8 cellular contexts compared by ENCODE assay signal in genomic region chr2:26347286-26347865, GRCh38. TPM values are rescaled to one million over a fixed set of nuclear protein-coding genes. Genes with fewer than 3 reads are reported as not detected.
DNase-seq lines count a peak whose midpoint lies in the region; TF ChIP-seq lines count a peak whose summit lies in the region.

No MANE protein-coding gene starts in this region.

- H3K4me3 Mint-ChIP-seq in brain, result peak overlapping the region; percentile 98 to 100 (median 99)

- H3K27me3 Mint-ChIP-seq in brain, result peaks cover 18% of the 10 kb centered on the region

- H3K14ac ChIP-seq in mesenchymal stem cell (ENCODE audit: low read length in 2 of 2), result no peak overlapping the region

- in situ Hi-C loops in GM13976 (cut with MboI; ENCODE audit: low sequenced_read_pairs, unreplicated experiment), result loop anchor here (25.0 kb wide), 1 partner anchor 360 kb away; the partner anchor contains the start of gene KIF3C

- H4K8ac ChIP-seq in mesenchymal stem cell (ENCODE audit: low read length), result no peak overlapping the region

- H3K27ac Mint-ChIP-seq in brain, result peak overlapping the region; percentile 94 to 100 (median 99)

- no peak overlapping the region for H3K4ac ChIP-seq in mesenchymal stem cell (ENCODE audit: low read depth in 1 of 2, low read length in 2 of 2)

- 22% methylated on average over 3 of the region's 5 CpGs for WGBS in mesenchymal stem cell

- H3K36me3 ChIP-seq in A673 (ENCODE audit: insufficient read depth, low read length, poor library complexity, severe bottlenecking) (no peaks in the 10 kb centered on the region), HUES48 (ENCODE audit: control insufficient read depth, insufficient read depth, low read length) (no peaks in the 10 kb centered on the region; the same call in 1 of the 2 replicates), mesenchymal stem cell (ENCODE audit: control insufficient read depth in 1 of 2, insufficient read depth in 2 of 2, low read depth in 1 of 2, low read length in 2 of 2) (peaks cover 0 to 4% of the 10 kb centered on the region in 2 experiments)

- no TSS peak for BruUV-seq in A673 (replicated peaks; lab: Mats Ljungman, UMichigan)

- H3K4me2 ChIP-seq in mesenchymal stem cell (ENCODE audit: low read length, poor library complexity, severe bottlenecking), result peak overlapping the region; percentile 56

- CTCF ChIA-PET in A673 (lab: Charles Lee), result no interaction called here

- no peak overlapping the region for H4K91ac ChIP-seq in mesenchymal stem cell (ENCODE audit: low read length)

- no peak overlapping the region for H2BK15ac ChIP-seq in mesenchymal stem cell (ENCODE audit: low read depth, poor library complexity, severe bottlenecking)

- no peak overlapping the region for H2AFZ ChIP-seq in mesenchymal stem cell (ENCODE audit: low read depth, low read length)

- no peak overlapping the region for H2BK12ac ChIP-seq in mesenchymal stem cell (ENCODE audit: low read length in 2 of 2)

- H3K27me3 ChIP-seq in A673 (replicated peaks; ENCODE audit: insufficient read depth, low read depth, low read length, poor library complexity) (no peaks in the 10 kb centered on the region), HUES48 (ENCODE audit: control insufficient read depth, insufficient read depth, low read length) (no peaks in the 10 kb centered on the region), mesenchymal stem cell (ENCODE audit: control insufficient read depth in 1 of 2, insufficient read depth in 1 of 2, low read length in 2 of 2) (no peaks in the 10 kb centered on the region)

- H3K4me1 ChIP-seq in A673 (ENCODE audit: insufficient read depth, low read length, poor library complexity, severe bottlenecking), result peaks cover 30% of the 10 kb centered on the region
- H3K4me1 ChIP-seq in HUES48 (ENCODE audit: control insufficient read depth, insufficient read depth, low read length), result peaks cover 20% of the 10 kb centered on the region
- H3K4me1 ChIP-seq in mesenchymal stem cell (ENCODE audit: control insufficient read depth, insufficient read depth, low read depth, low read length), result peaks cover 6% of the 10 kb centered on the region

- DNase-seq in A673 (ENCODE audit: low spot score), result no peak
- peak; percentile 52 for DNase-seq in mesenchymal stem cell
- DNase-seq in NK-92 treated with Interleukin-12 subunit alpha and Interleukin-12 subunit beta, amount 100 ng/mL, for 24 hours (lab: John Stamatoyannopoulos, UW), result no peak
- no peak for DNase-seq in GM13976 (ENCODE audit: low spot score)
- DNase-seq in middle frontal gyrus (ENCODE audit: extremely low spot score, low spot score), result no peak
- DNase-seq in nucleus accumbens (lab: John Stamatoyannopoulos, UW), result no peak

- peaks cover 16% of the 10 kb centered on the region for H3K79me1 ChIP-seq in mesenchymal stem cell (replicated peaks; ENCODE audit: low read length, poor library complexity, severe bottlenecking)

- H3K9ac ChIP-seq in HUES48 (ENCODE audit: low read depth, low read length), result no peak overlapping the region
- peak overlapping the region; percentile 95 for H3K9ac ChIP-seq in mesenchymal stem cell (ENCODE audit: low read length)

- intact Hi-C loops in A673 (cut with micrococcal nuclease; ENCODE audit: unreplicated experiment), result no loop called here

- peaks cover 16% of the 10 kb centered on the region for H3K36me3 Mint-ChIP-seq in brain

- no peak overlapping the region for H3K18ac ChIP-seq in mesenchymal stem cell (ENCODE audit: low read depth in 1 of 2, low read length in 2 of 2)

- H2BK5ac ChIP-seq in mesenchymal stem cell (ENCODE audit: low read depth, low read length, poor library complexity, severe bottlenecking), result no peak overlapping the region

- peak overlapping the region; percentile 78 for H3K4me3 ChIP-seq in A673 (ENCODE audit: low read depth, low read length, poor library complexity, severe bottlenecking)
- peak overlapping the region; percentile 78 for H3K4me3 ChIP-seq in HUES48 (ENCODE audit: low read depth, low read length)
- H3K4me3 ChIP-seq in mesenchymal stem cell (ENCODE audit: insufficient read depth in 1 of 2, low read depth in 1 of 2, low read length in 2 of 2), result peak overlapping the region in 1 of 2 experiments; percentile 100

- H3K23ac ChIP-seq in mesenchymal stem cell (ENCODE audit: low read length in 2 of 2), result no peak overlapping the region

- H3K9me3 ChIP-seq in A673 (ENCODE audit: low read depth, low read length, poor library complexity, severe bottlenecking) (no peaks in the 10 kb centered on the region), HUES48 (ENCODE audit: control insufficient read depth, insufficient read depth, low read length) (no peaks in the 10 kb centered on the region), mesenchymal stem cell (ENCODE audit: control insufficient read depth, low read length) (no peaks in the 10 kb centered on the region)

- POLR2A ChIA-PET in A673 (lab: Charles Lee; ENCODE audit: low non-redundant PET), result no interaction called here

- no peaks in the 10 kb centered on the region for H3K9me3 Mint-ChIP-seq in brain

- H3K27ac ChIP-seq in A673 (ENCODE audit: low read depth, low read length, poor library complexity, severe bottlenecking) (peak overlapping the region; percentile 79), HUES48 (ENCODE audit: low read depth, low read length) (no peak overlapping the region), mesenchymal stem cell (ENCODE audit: low read length, poor library complexity, severe bottlenecking) (no peak overlapping the region)

- TF ChIP-seq CTCF in A673 (conservative IDR thresholded peaks at IDR 0.05; ENCODE audit: low read depth, low read length) (no peak), brain (conservative IDR thresholded peaks at IDR 0.05) (no peak), GM13976 (IDR thresholded peaks at IDR 0.05; ENCODE audit: borderline replicate concordance, control extremely low read depth, extremely low read depth, insufficient read depth, missing control alignments) (no peak)

- no peak overlapping the region for H2BK120ac ChIP-seq in mesenchymal stem cell (ENCODE audit: low read depth, low read length)

- peaks cover 56% of the 10 kb centered on the region for H3K4me1 Mint-ChIP-seq in brain

- H2AK5ac ChIP-seq in mesenchymal stem cell (ENCODE audit: low read length, severe bottlenecking), result no peak overlapping the region

RNA-seq across cellular contexts. Expression of gene ADGRF3, which starts 0.8 kb away (rescaled TPM):
- total RNA-seq in A673 (2021), result 0.39 and 1.1 TPM in 2 replicates
- polyA plus RNA-seq in brain (ENCODE audit: insufficient read depth, low read depth, low replicate concordance), result 0.22 TPM
- 0.11 TPM for polyA plus RNA-seq in mesenchymal stem cell (2013, experiment 1 of 2)
- 0.10 TPM for polyA plus RNA-seq in mesenchymal stem cell (2013, experiment 2 of 2)

RNA-seq across cellular contexts. Expression of gene SELENOI, which starts 1.4 kb away (rescaled TPM):
- 48.5 and 62.7 TPM in 2 replicates for total RNA-seq in A673 (2021)
- 7.6 TPM for polyA plus RNA-seq in brain (ENCODE audit: insufficient read depth, low read depth, low replicate concordance)
- 7.7 TPM for polyA plus RNA-seq in mesenchymal stem cell (2013, experiment 1 of 2)
- polyA plus RNA-seq in mesenchymal stem cell (2013, experiment 2 of 2), result 7.8 TPM

RNA-seq across cellular contexts. Expression of gene DRC1, which starts 54.3 kb away (rescaled TPM):
- total RNA-seq in A673 (2021), result not detected in 2 replicates
- polyA plus RNA-seq in brain (ENCODE audit: insufficient read depth, low read depth, low replicate concordance), result 0.88 TPM
- 0.22 TPM for polyA plus RNA-seq in mesenchymal stem cell (2013, experiment 1 of 2)
- polyA plus RNA-seq in mesenchymal stem cell (2013, experiment 2 of 2), result 0.21 TPM
